ENCODE assay signal across 8 cellular contexts in genomic region chr17:37608369-37609169, GRCh38. TPM values are rescaled to one million over a fixed set of nuclear protein-coding genes. Genes with fewer than 3 reads are reported as not detected.
A peak's percentile ranks its signal among the peaks of the same experiment; 100 is the strongest.
DNase-seq lines count a peak whose midpoint lies in the region; ATAC-seq, FAIRE-seq and TF ChIP-seq lines count a peak whose summit lies in the region.

No MANE protein-coding gene starts in this region.

- no peak overlapping the region for H4K8ac ChIP-seq in neuronal stem cell (ENCODE audit: low read depth, low read length)

- H3K4me1 Mint-ChIP-seq in activated T-cell treated with anti-CD3 and anti-CD28 coated beads, Interleukin-2, amount 50 U/mL, for 4 hours (ENCODE audit: low read depth): peaks cover 46% of the 10 kb centered on the region
- peaks cover 34% of the 10 kb centered on the region for H3K4me1 Mint-ChIP-seq in activated T-helper 2 cell treated with anti-CD3 and anti-CD28 coated beads, Interferon-gamma antibody, Interleukin-2, Interleukin-4, amounts not matched to agents 10 μg/mL and 5 μg/mL and 100 μg/mL, durations not matched to agents 14 hours and 24 hours and 36 hours (ENCODE audit: low read depth)

- peaks cover 4 to 47% of the 10 kb centered on the region in 2 donors for H3K36me3 ChIP-seq in neuronal stem cell (replicated peaks in 1 of 2; ENCODE audit: control insufficient read depth in 2 of 2, insufficient read depth in 2 of 2, low read length in 2 of 2)

- no peaks in the 10 kb centered on the region for H3K9me3 Mint-ChIP-seq in activated T-cell treated with anti-CD3 and anti-CD28 coated beads, Interleukin-2, amount 50 U/mL, for 4 hours
- no peaks in the 10 kb centered on the region for H3K9me3 Mint-ChIP-seq in activated T-helper 2 cell treated with anti-CD3 and anti-CD28 coated beads, Interferon-gamma antibody, Interleukin-2, Interleukin-4, amounts not matched to agents 10 μg/mL and 5 μg/mL and 100 μg/mL, durations not matched to agents 14 hours and 24 hours and 36 hours

- H3K27ac Mint-ChIP-seq in activated T-helper 2 cell treated with anti-CD3 and anti-CD28 coated beads, Interferon-gamma antibody, Interleukin-2, Interleukin-4, amounts not matched to agents 10 μg/mL and 5 μg/mL and 100 μg/mL, durations not matched to agents 14 hours and 24 hours and 36 hours: peak overlapping the region; percentile 80

- H3K27me3 ChIP-seq in neuronal stem cell (ENCODE audit: control insufficient read depth in 3 of 3, insufficient read depth in 3 of 3, low read depth in 1 of 3, low read length in 3 of 3): no peaks in the 10 kb centered on the region

- FAIRE-seq in D721Med (lab: Jason Lieb, UNC): no peak

- peak overlapping the region; percentile 91 for H3K4me3 Mint-ChIP-seq in activated T-cell treated with anti-CD3 and anti-CD28 coated beads, Interleukin-2, amount 50 U/mL, for 4 hours
- H3K4me3 Mint-ChIP-seq in activated T-helper 2 cell treated with anti-CD3 and anti-CD28 coated beads, Interferon-gamma antibody, Interleukin-2, Interleukin-4, amounts not matched to agents 10 μg/mL and 5 μg/mL and 100 μg/mL, durations not matched to agents 14 hours and 24 hours and 36 hours (ENCODE audit: low read depth): peak overlapping the region; percentile 90

- H3K18ac ChIP-seq in neuronal stem cell (ENCODE audit: low read length): peak overlapping the region; percentile 98

- peak overlapping the region; percentile 75 for H3K14ac ChIP-seq in neuronal stem cell (ENCODE audit: low read length)

- no peak overlapping the region for H3K4ac ChIP-seq in neuronal stem cell (ENCODE audit: low read length)

- H3K9ac ChIP-seq in neuronal stem cell (ENCODE audit: low read depth, low read length, poor library complexity): peak overlapping the region; percentile 86

- peak overlapping the region; percentile 67 to 99 for H3K4me3 ChIP-seq in neuronal stem cell (ENCODE audit: low read length in 2 of 2)

- H2BK5ac ChIP-seq in neuronal stem cell (ENCODE audit: low read length): peak overlapping the region; percentile 87

- DNase-seq in activated T-cell treated with anti-CD3 and anti-CD28 coated beads, Interleukin-2, amount 50 U/mL, for 4 hours: no peak
- DNase-seq in activated T-cell treated with anti-CD3 and anti-CD28 coated beads, Interleukin-2, amount 50 U/mL, for 1 hour: no peak
- DNase-seq in NCI-H226 (peak; percentile 3), globus pallidus (ENCODE audit: low spot score) (peak; percentile 49), neuronal stem cell (ENCODE audit: low spot score) (peak; percentile 77), D721Med (ENCODE audit: insufficient read length, low spot score) (no peak)
- DNase-seq in activated T-helper 2 cell treated with anti-CD3 and anti-CD28 coated beads, Interferon-gamma antibody, Interleukin-2, Interleukin-4, amounts not matched to agents 10 μg/mL and 5 μg/mL and 100 μg/mL, durations not matched to agents 14 hours and 24 hours and 36 hours (ENCODE audit: low spot score): no peak

- no peaks in the 10 kb centered on the region for H3K4me1 ChIP-seq in neuronal stem cell (ENCODE audit: control insufficient read depth in 2 of 2, insufficient read depth in 1 of 2, low read depth in 1 of 2, low read length in 2 of 2)

- intact Hi-C loops in activated T-helper 2 cell treated with anti-CD3 and anti-CD28 coated beads, Interferon-gamma antibody, Interleukin-2, Interleukin-4, amounts not matched to agents 10 μg/mL and 5 μg/mL and 100 μg/mL, durations not matched to agents 14 hours and 24 hours and 36 hours (cut with micrococcal nuclease): loop anchor here (1.0 to 10.0 kb wide), 6 partner anchors 16 to 204 kb away; partner anchors contain the start of genes ACACA, DDX52, DUSP14 and TADA2A

- H3K4me2 ChIP-seq in neuronal stem cell (ENCODE audit: insufficient read depth, low read length, poor library complexity, severe bottlenecking): peak overlapping the region; percentile 34

- peak overlapping the region; percentile 93 for H3K27ac ChIP-seq in neuronal stem cell (replicated peaks; ENCODE audit: low read length)

- H2BK120ac ChIP-seq in neuronal stem cell (ENCODE audit: low read depth, low read length): no peak overlapping the region

- H3K27me3 Mint-ChIP-seq in activated T-cell treated with anti-CD3 and anti-CD28 coated beads, Interleukin-2, amount 50 U/mL, for 4 hours (ENCODE audit: low read depth): no peaks in the 10 kb centered on the region
- no peaks in the 10 kb centered on the region for H3K27me3 Mint-ChIP-seq in activated T-helper 2 cell treated with anti-CD3 and anti-CD28 coated beads, Interferon-gamma antibody, Interleukin-2, Interleukin-4, amounts not matched to agents 10 μg/mL and 5 μg/mL and 100 μg/mL, durations not matched to agents 14 hours and 24 hours and 36 hours (ENCODE audit: low read depth)

- no peak overlapping the region for H2BK12ac ChIP-seq in neuronal stem cell (ENCODE audit: low read length)

- no peak overlapping the region for H2AK5ac ChIP-seq in neuronal stem cell (ENCODE audit: low read depth, low read length)

- no peak for TF ChIP-seq CTCF in D721Med (IDR thresholded peaks at IDR 0.05; ENCODE audit: insufficient read depth, missing control alignments)

- H2BK15ac ChIP-seq in neuronal stem cell (ENCODE audit: low read length): no peak overlapping the region

- peaks cover 2% of the 10 kb centered on the region for H3K79me1 ChIP-seq in neuronal stem cell (ENCODE audit: low read depth, low read length)

- peaks cover 2 to 12% of the 10 kb centered on the region in 2 donors for H3K9me3 ChIP-seq in neuronal stem cell (replicated peaks in 1 of 2; ENCODE audit: control insufficient read depth in 2 of 2, insufficient read depth in 1 of 2, low read depth in 1 of 2, low read length in 2 of 2)

- H3K23ac ChIP-seq in neuronal stem cell (ENCODE audit: low read depth, low read length, poor library complexity): peak overlapping the region; percentile 92

- peak; percentile 17 to 19 for ATAC-seq in activated T-cell treated with anti-CD3 and anti-CD28 coated beads, Interleukin-2, amount 50 U/mL, for 4 hours
- ATAC-seq in HG02938 (IDR thresholded peaks at IDR 0.05; ENCODE audit: unreplicated experiment): peak; percentile 11

- H3K36me3 Mint-ChIP-seq in activated T-cell treated with anti-CD3 and anti-CD28 coated beads, Interleukin-2, amount 50 U/mL, for 4 hours (ENCODE audit: insufficient read depth): peaks cover 13% of the 10 kb centered on the region
- H3K36me3 Mint-ChIP-seq in activated T-helper 2 cell treated with anti-CD3 and anti-CD28 coated beads, Interferon-gamma antibody, Interleukin-2, Interleukin-4, amounts not matched to agents 10 μg/mL and 5 μg/mL and 100 μg/mL, durations not matched to agents 14 hours and 24 hours and 36 hours (ENCODE audit: low read depth): peaks cover 35% of the 10 kb centered on the region

- peak overlapping the region; percentile 87 for H2AFZ ChIP-seq in neuronal stem cell (ENCODE audit: low read length)

- no peak overlapping the region for H4K91ac ChIP-seq in neuronal stem cell (ENCODE audit: low read depth, low read length, poor library complexity)

- WGBS in neuronal stem cell (ENCODE audit: extremely low coverage in 2 of 2, insufficient read length in 2 of 2, insufficient replicate concordance in 1 of 2), 2 donors: no CpG with 5 or more reads among the region's 26 CpGs

RNA-seq across cellular contexts. Expression of gene SYNRG, which starts 0.6 kb away (rescaled TPM):
- 10 to 100 TPM; 34.9 to 42.5 (median 36.7) TPM for total RNA-seq in activated T-cell treated with anti-CD3 and anti-CD28 coated beads, Interleukin-2, amount 50 U/mL, for 4 hours
- total RNA-seq in activated T-helper 2 cell treated with anti-CD3 and anti-CD28 coated beads, Interferon-gamma antibody, Interleukin-2, Interleukin-4, amounts not matched to agents 10 μg/mL and 5 μg/mL and 100 μg/mL, durations not matched to agents 14 hours and 24 hours and 36 hours: 38.1 and 43.7 TPM in 2 replicates
- 20.7 TPM for polyA plus RNA-seq in neuronal stem cell (2013, experiment 1 of 2)
- 19.2 TPM for polyA plus RNA-seq in neuronal stem cell (2013, experiment 2 of 2)

RNA-seq across cellular contexts. Expression of gene DDX52, which starts 34.7 kb away (rescaled TPM):
- total RNA-seq in activated T-cell treated with anti-CD3 and anti-CD28 coated beads, Interleukin-2, amount 50 U/mL, for 4 hours: 10 to 100 TPM; 34.1 to 43.4 (median 36.2) TPM
- total RNA-seq in activated T-helper 2 cell treated with anti-CD3 and anti-CD28 coated beads, Interferon-gamma antibody, Interleukin-2, Interleukin-4, amounts not matched to agents 10 μg/mL and 5 μg/mL and 100 μg/mL, durations not matched to agents 14 hours and 24 hours and 36 hours: 43.4 and 46.9 TPM in 2 replicates
- 33.9 TPM for polyA plus RNA-seq in neuronal stem cell (2013, experiment 1 of 2)
- polyA plus RNA-seq in neuronal stem cell (2013, experiment 2 of 2): 36.6 TPM

Comparison
In these comparisons a context has a peak if more than half of its experiments do, and no peak if none do; other contexts are left out.
1. DNase-seq: peak in NCI-H226 (single experiment), globus pallidus (single experiment) and neuronal stem cell (single experiment); none in activated T-cell treated with anti-CD3 and anti-CD28 coated beads, Interleukin-2, amount 50 U/mL, for 4 hours (single experiment), activated T-cell treated with anti-CD3 and anti-CD28 coated beads, Interleukin-2, amount 50 U/mL, for 1 hour (single experiment), activated T-helper 2 cell treated with anti-CD3 and anti-CD28 coated beads, Interferon-gamma antibody, Interleukin-2, Interleukin-4, amounts not matched to agents 10 μg/mL and 5 μg/mL and 100 μg/mL, durations not matched to agents 14 hours and 24 hours and 36 hours (single experiment) and D721Med (single experiment).